12 cellular contexts compared by ENCODE assay signal in the genomic region with DNA sequence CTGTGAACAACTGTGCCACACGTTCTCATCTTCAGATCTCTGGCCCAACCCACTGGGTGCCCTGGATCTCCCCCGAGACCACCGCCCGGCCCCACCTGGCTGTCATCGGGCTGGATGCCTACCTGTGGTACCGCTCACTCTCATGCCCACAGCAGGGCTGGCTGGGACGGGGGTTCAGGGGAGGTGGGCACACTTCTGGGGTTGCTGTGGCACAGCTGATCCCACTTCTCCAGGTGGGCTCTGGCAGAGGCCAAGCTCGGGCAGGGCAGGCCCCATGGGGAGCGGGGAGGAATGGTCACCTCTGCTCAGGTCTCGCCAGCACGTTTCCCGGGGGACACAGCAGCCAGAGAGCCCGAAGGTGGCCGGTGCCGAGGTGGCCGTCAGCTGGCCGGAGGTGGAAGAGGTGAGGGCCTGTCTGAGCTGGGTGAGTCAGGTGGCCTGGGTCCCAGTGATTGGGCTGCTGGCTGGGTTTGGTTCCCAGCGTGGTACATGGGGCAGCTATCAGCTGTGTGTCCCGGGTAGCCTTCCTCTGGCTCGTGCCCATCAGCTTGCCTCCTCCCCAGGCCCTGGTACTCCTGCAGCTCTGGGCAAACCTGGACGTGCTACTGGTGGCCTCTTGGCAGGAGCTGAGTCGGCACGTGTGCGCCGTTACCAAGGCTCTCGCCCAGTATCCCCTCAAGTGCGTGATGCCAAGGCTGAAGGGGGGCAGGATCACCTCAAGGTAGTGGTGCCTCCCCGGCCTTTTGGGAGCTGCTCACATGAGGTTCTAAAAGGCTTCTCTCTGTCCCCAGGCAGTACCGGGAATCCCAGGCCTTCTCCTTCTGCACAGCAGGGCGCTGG. TPM values are rescaled to one million over a fixed set of nuclear protein-coding genes. Genes with fewer than 3 reads are reported as not detected.
DNase-seq lines count a peak whose midpoint lies in the region; ATAC-seq and TF ChIP-seq lines count a peak whose summit lies in the region.
"Had no signal": no experiment of that assay in that cellular context is flagged by ENCODE, and none has a peak within 500 bp of the region (broad histone marks: within the 10 kb centered on the region; RNA-seq: fewer than 3 reads in every experiment).

No MANE protein-coding gene starts in this region.

- peaks cover 2% of the 10 kb centered on the region for H3K4me1 Mint-ChIP-seq in T-helper 2 cell treated with Interferon-gamma antibody and Interleukin-4, amounts not matched to agents 5 μg/mL and 100 μg/mL, for 36 hours (ENCODE audit: low read depth)
- peaks cover 14% of the 10 kb centered on the region for H3K4me1 Mint-ChIP-seq in activated naive CD8-positive, alpha-beta T cell treated with anti-CD3 and anti-CD28 coated beads, Interleukin-2, amount 50 U/mL, for 24 hours

- no peaks in the 10 kb centered on the region for H3K27me3 Mint-ChIP-seq in T-helper 2 cell treated with Interferon-gamma antibody and Interleukin-4, amounts not matched to agents 5 μg/mL and 100 μg/mL, for 36 hours (ENCODE audit: low read depth)
- H3K27me3 Mint-ChIP-seq in activated naive CD8-positive, alpha-beta T cell treated with anti-CD3 and anti-CD28 coated beads, Interleukin-2, amount 50 U/mL, for 24 hours, result no peaks in the 10 kb centered on the region

- no peak for TF ChIP-seq RAD21 in neural cell (conservative IDR thresholded peaks at IDR 0.05)

- H3K27ac ChIP-seq in HUES64 (ENCODE audit: low read depth, low read length) (no peak overlapping the region), neural cell (ENCODE audit: low read length) (no peak overlapping the region)
- H3K27ac ChIP-seq: SJSA1 had no signal

- no peaks in the 10 kb centered on the region for H3K9me3 Mint-ChIP-seq in T-helper 2 cell treated with Interferon-gamma antibody and Interleukin-4, amounts not matched to agents 5 μg/mL and 100 μg/mL, for 36 hours
- H3K9me3 Mint-ChIP-seq in activated naive CD8-positive, alpha-beta T cell treated with anti-CD3 and anti-CD28 coated beads, Interleukin-2, amount 50 U/mL, for 24 hours, result no peaks in the 10 kb centered on the region

- H3K4me1 ChIP-seq in HUES64 (ENCODE audit: insufficient read depth, low read length), result no peaks in the 10 kb centered on the region; the same call in 1 of the 2 replicates

- peaks cover 9% of the 10 kb centered on the region for H3K79me2 ChIP-seq in neural cell (replicated peaks; ENCODE audit: insufficient read depth, low read length)

- H3F3A ChIP-seq in neural cell (ENCODE audit: insufficient read depth, low read length, poor library complexity, severe bottlenecking), result no peaks in the 10 kb centered on the region

- H3K4me3 ChIP-seq in HUES64 (ENCODE audit: low read length), result no peak overlapping the region
- peak overlapping the region; percentile 98 for H3K4me3 ChIP-seq in neural cell (ENCODE audit: low read length)
- H3K4me3 ChIP-seq in H7 (ENCODE audit: insufficient read depth, low read depth, low read length), result no peak overlapping the region

- DNase-seq in T-helper 2 cell treated with Interferon-gamma antibody and Interleukin-4, amounts not matched to agents 5 μg/mL and 100 μg/mL, for 36 hours (ENCODE audit: low spot score), result no peak
- DNase-seq in T-helper 2 cell (no peak), AG08395 (ENCODE audit: low spot score) (no peak), H7 (no peak), Kasumi-1 (lab: John Stamatoyannopoulos, UW) (no peak)
- no peak for DNase-seq in activated naive CD8-positive, alpha-beta T cell treated with anti-CD3 and anti-CD28 coated beads, Interleukin-2, amount 50 U/mL, for 24 hours
- DNase-seq: NCI-H1436 had no signal

- H3K36me3 Mint-ChIP-seq in T-helper 2 cell treated with Interferon-gamma antibody and Interleukin-4, amounts not matched to agents 5 μg/mL and 100 μg/mL, for 36 hours (ENCODE audit: low read depth), result peaks cover 10% of the 10 kb centered on the region
- H3K36me3 Mint-ChIP-seq in activated naive CD8-positive, alpha-beta T cell treated with anti-CD3 and anti-CD28 coated beads, Interleukin-2, amount 50 U/mL, for 24 hours (ENCODE audit: low read depth), result peaks cover 8% of the 10 kb centered on the region

- H2AFZ ChIP-seq in neural cell (ENCODE audit: low read depth, low read length), result no peak overlapping the region

- no peak for ATAC-seq in activated naive CD8-positive, alpha-beta T cell treated with anti-CD3 and anti-CD28 coated beads, Interleukin-2, amount 50 U/mL, for 24 hours
- ATAC-seq: activated CD4-positive, CD25-positive, alpha-beta regulatory T cell treated with anti-CD3 and anti-CD28 coated beads, Interleukin-2, amount 50 U/mL, for 24 hours had no signal

- peak overlapping the region; percentile 40 for H3K4me3 Mint-ChIP-seq in T-helper 2 cell treated with Interferon-gamma antibody and Interleukin-4, amounts not matched to agents 5 μg/mL and 100 μg/mL, for 36 hours
- H3K4me3 Mint-ChIP-seq in activated naive CD8-positive, alpha-beta T cell treated with anti-CD3 and anti-CD28 coated beads, Interleukin-2, amount 50 U/mL, for 24 hours, result peak overlapping the region; percentile 45

- peaks cover 19% of the 10 kb centered on the region for H4K20me1 ChIP-seq in neural cell (ENCODE audit: insufficient read depth)

- TF ChIP-seq CTCF in neural cell (IDR thresholded peaks at IDR 0.05; ENCODE audit: poor library complexity, severe bottlenecking), result no peak

- H3K9me3 ChIP-seq in HUES64 (ENCODE audit: insufficient read depth, low read depth, low read length), result no peaks in the 10 kb centered on the region
- H3K9me3 ChIP-seq in neural cell (ENCODE audit: low read length), result no peaks in the 10 kb centered on the region
- H3K9me3 ChIP-seq: HAP-1 had no signal

- no peak for TF ChIP-seq EP300 in neural cell (conservative IDR thresholded peaks at IDR 0.05; ENCODE audit: poor library complexity, severe bottlenecking)

- H3K9me2 ChIP-seq in neural cell (ENCODE audit: insufficient read depth, low read length), result no peaks in the 10 kb centered on the region

- H3K27me3 ChIP-seq in HUES64 (ENCODE audit: insufficient read depth, low read length), result no peaks in the 10 kb centered on the region
- no peaks in the 10 kb centered on the region for H3K27me3 ChIP-seq in neural cell (ENCODE audit: insufficient read depth, low read depth, low read length)
- no peaks in the 10 kb centered on the region for H3K27me3 ChIP-seq in H7 (ENCODE audit: control insufficient read depth, insufficient read depth, low read length)
- H3K27me3 ChIP-seq: SJSA1 had no signal

- H3K9ac ChIP-seq in HUES64 (ENCODE audit: low read depth, low read length) (0 out of 2 replicates have a peak overlapping the region, but pooled peaks have one; percentile 98), neural cell (ENCODE audit: low read length) (peak overlapping the region; percentile 84)

- no peak overlapping the region for H3K4me2 ChIP-seq in neural cell (ENCODE audit: low read length)

- H3K27ac Mint-ChIP-seq in T-helper 2 cell treated with Interferon-gamma antibody and Interleukin-4, amounts not matched to agents 5 μg/mL and 100 μg/mL, for 36 hours, result no peak overlapping the region
- H3K27ac Mint-ChIP-seq in activated naive CD8-positive, alpha-beta T cell treated with anti-CD3 and anti-CD28 coated beads, Interleukin-2, amount 50 U/mL, for 24 hours, result no peak overlapping the region

- H3K36me3 ChIP-seq in HUES64 (ENCODE audit: insufficient read depth, low read length) (peaks cover 30% of the 10 kb centered on the region), neural cell (ENCODE audit: insufficient read depth, low read length) (no peaks in the 10 kb centered on the region), H7 (replicated peaks; ENCODE audit: control insufficient read depth, insufficient read depth, low read length) (no peaks in the 10 kb centered on the region; the same call in none of the 2 replicates)

- 95% methylated on average over 30 of the region's 30 CpGs for WGBS in HUES64

TF ChIP-seq in neural cell, 6 proteins besides CTCF, POLR2A, EP300 and RAD21 (continues in another document):
- no peak for TF ChIP-seq SMC3 (conservative IDR thresholded peaks at IDR 0.05; ENCODE audit: poor library complexity)

RNA-seq across cellular contexts. Expression of a gene that starts 2.3 kb away (rescaled TPM):
- polyA plus RNA-seq in HUES64 (2013, experiment 1 of 2), result 156 TPM
- 160 TPM for polyA plus RNA-seq in HUES64 (2013, experiment 2 of 2)
- 113 and 152 TPM in 2 replicates for polyA plus RNA-seq in neural cell
- polyA minus RNA-seq in neural cell, result 32.9 and 48.0 TPM in 2 replicates
- 304 and 324 TPM in 2 replicates for total RNA-seq in H7 (2014; rRNA removed; shearing (Covaris generic))

RNA-seq across cellular contexts. Expression of a gene that starts 2.6 kb away (rescaled TPM):
- polyA plus RNA-seq in HUES64 (2013, experiment 1 of 2), result 10.4 TPM
- 7.4 TPM for polyA plus RNA-seq in HUES64 (2013, experiment 2 of 2)
- 21.2 and 25.6 TPM in 2 replicates for polyA plus RNA-seq in neural cell
- polyA minus RNA-seq in neural cell, result 17.4 and 18.7 TPM in 2 replicates
- 12.7 and 15.3 TPM in 2 replicates for total RNA-seq in H7 (2014; rRNA removed; shearing (Covaris generic))

RNA-seq across cellular contexts. Expression of a gene that starts 3.9 kb away (rescaled TPM):
- polyA plus RNA-seq in HUES64 (2013, experiment 1 of 2), result 44.1 TPM
- 38.9 TPM for polyA plus RNA-seq in HUES64 (2013, experiment 2 of 2)
- 102 and 145 TPM in 2 replicates for polyA plus RNA-seq in neural cell
- polyA minus RNA-seq in neural cell, result 13.8 and 21.4 TPM in 2 replicates
- 147 and 179 TPM in 2 replicates for total RNA-seq in H7 (2014; rRNA removed; shearing (Covaris generic))

RNA-seq across cellular contexts. Expression of a gene that starts 7.1 kb away (rescaled TPM):
- polyA plus RNA-seq in HUES64 (2013, experiment 1 of 2), result 19.3 TPM
- 19.5 TPM for polyA plus RNA-seq in HUES64 (2013, experiment 2 of 2)
- polyA plus RNA-seq in neural cell, result 315 and 373 TPM in 2 replicates
- 86.0 and 88.4 TPM in 2 replicates for polyA minus RNA-seq in neural cell
- total RNA-seq in H7 (2014; rRNA removed; shearing (Covaris generic)), result 43.3 and 60.4 TPM in 2 replicates

RNA-seq across cellular contexts. Expression of a gene that starts 7.5 kb away (rescaled TPM):
- 49.1 TPM for polyA plus RNA-seq in HUES64 (2013, experiment 1 of 2)
- 49.4 TPM for polyA plus RNA-seq in HUES64 (2013, experiment 2 of 2)
- 213 and 246 TPM in 2 replicates for polyA plus RNA-seq in neural cell
- polyA minus RNA-seq in neural cell, result 81.8 and 102 TPM in 2 replicates
- total RNA-seq in H7 (2014; rRNA removed; shearing (Covaris generic)), result 138 and 152 TPM in 2 replicates
